8 cellular contexts compared by ENCODE assay signal in the genomic region with DNA sequence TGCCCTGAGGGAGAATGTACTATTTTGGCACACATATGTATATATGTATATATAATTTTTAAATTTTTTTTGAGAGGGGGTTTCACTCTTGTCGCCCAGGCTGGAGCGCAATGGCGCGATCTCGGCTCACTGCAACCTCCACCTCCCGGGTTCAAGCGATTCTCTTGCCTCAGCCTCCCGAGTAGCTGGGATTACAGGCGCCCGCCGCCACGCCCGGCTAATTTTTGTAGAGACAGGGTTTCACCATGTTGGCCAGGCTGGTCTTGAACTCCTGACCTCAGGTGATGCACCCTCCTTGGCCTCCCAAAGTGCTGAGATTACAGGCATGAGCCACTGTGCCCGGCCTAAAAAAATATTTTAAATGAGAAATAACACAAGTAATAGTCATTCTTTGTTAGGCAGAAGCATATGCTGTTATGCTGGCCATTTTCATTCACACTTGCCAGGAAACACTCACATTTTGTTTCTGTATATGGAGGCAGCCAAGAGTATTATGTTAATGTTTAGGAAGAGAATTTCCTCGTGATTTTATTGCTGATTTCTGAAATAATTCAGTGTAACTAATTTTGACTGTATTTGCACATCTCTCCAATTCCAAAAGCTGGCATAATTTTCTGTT. TPM values are rescaled to one million over a fixed set of nuclear protein-coding genes. Genes with fewer than 3 reads are reported as not detected.
A peak's percentile ranks its signal among the peaks of the same experiment; 100 is the strongest.
DNase-seq lines count a peak whose midpoint lies in the region; ATAC-seq, FAIRE-seq and TF ChIP-seq lines count a peak whose summit lies in the region.
"Not testable (repeated sequence)": the region's sequence is repeated elsewhere in the genome, so short reads cannot be mapped to it uniquely, and the experiment has no call there.

No MANE protein-coding gene starts in this region.

- TF ChIP-seq POLR2A in endothelial cell of umbilical vein (IDR thresholded peaks at IDR 0.05; ENCODE audit: low read depth, low read length) = not testable (repeated sequence)

- peaks cover 26% of the 10 kb centered on the region for H3K27me3 ChIP-seq in HUES48 (ENCODE audit: control insufficient read depth, insufficient read depth, low read length)
- H3K27me3 ChIP-seq in ascending aorta; endothelial cell of umbilical vein (ENCODE audit: control insufficient read depth in 2 of 2, insufficient read depth in 2 of 2, low read length in 2 of 2); keratinocyte (ENCODE audit: control insufficient read depth, extremely low read depth, insufficient read depth, low read length); neural cell (ENCODE audit: insufficient read depth, low read depth, low read length): not testable (repeated sequence)

- FAIRE-seq in endothelial cell of umbilical vein (lab: Jason Lieb, UNC); keratinocyte (lab: Jason Lieb, UNC): not testable (repeated sequence)

- H3K9me1 ChIP-seq in endothelial cell of umbilical vein (replicated peaks; ENCODE audit: control insufficient read depth, extremely low read depth, insufficient read depth, low read length); keratinocyte (ENCODE audit: control insufficient read depth, extremely low read depth, insufficient read depth, low read length): not testable (repeated sequence)

- H3K4me3 Mint-ChIP-seq in T-helper 17 cell = peak overlapping the region; percentile 94
- H3K4me3 Mint-ChIP-seq in stimulated activated naive CD8-positive, alpha-beta T cell treated with anti-CD3 and anti-CD28 coated beads, Interleukin-15, amount 100 ng/mL, for 72 hours = peak overlapping the region; percentile 90 to 95

- peak overlapping the region; percentile 77 for H2AFZ ChIP-seq in endothelial cell of umbilical vein (ENCODE audit: low read depth, low read length)
- H2AFZ ChIP-seq in keratinocyte (ENCODE audit: control insufficient read depth, low read length); neural cell (ENCODE audit: low read depth, low read length): not testable (repeated sequence)

- not testable (repeated sequence) for TF ChIP-seq RAD21 in neural cell (conservative IDR thresholded peaks at IDR 0.05)

- ATAC-seq in T-helper 17 cell; stimulated activated naive CD8-positive, alpha-beta T cell treated with anti-CD3 and anti-CD28 coated beads, Interleukin-15, amount 100 ng/mL, for 72 hours: not testable (repeated sequence)

- not testable (repeated sequence) for H3K27me3 Mint-ChIP-seq in T-helper 17 cell; stimulated activated naive CD8-positive, alpha-beta T cell treated with anti-CD3 and anti-CD28 coated beads, Interleukin-15, amount 100 ng/mL, for 72 hours

- H3K4me2 ChIP-seq in endothelial cell of umbilical vein (ENCODE audit: insufficient read depth, low read length) (peak overlapping the region; percentile 93), keratinocyte (ENCODE audit: control insufficient read depth, extremely low read depth, insufficient read depth, low read depth, low read length) (peak overlapping the region; percentile 85)
- H3K4me2 ChIP-seq in neural cell (ENCODE audit: low read length) = not testable (repeated sequence)

- intact Hi-C loops in ascending aorta (cut with DNase I); endothelial cell of umbilical vein (cut with micrococcal nuclease): not testable (repeated sequence)

- peak overlapping the region; percentile 86 for H3K4me3 ChIP-seq in HUES48 (ENCODE audit: low read depth, low read length)
- peak overlapping the region; percentile 90 to 94 for H3K4me3 ChIP-seq in ascending aorta
- H3K4me3 ChIP-seq in endothelial cell of umbilical vein (replicated peaks in 1 of 3; ENCODE audit: insufficient read depth in 1 of 3, low read depth in 1 of 3, low read length in 3 of 3) = peak overlapping the region in 2 of 3 experiments; percentile 70 to 78
- H3K4me3 ChIP-seq in keratinocyte (ENCODE audit: control insufficient read depth in 2 of 3, extremely low read depth in 1 of 3, insufficient read depth in 2 of 3, low read depth in 1 of 3, low read length in 3 of 3) = not testable (repeated sequence)
- peak overlapping the region; percentile 97 for H3K4me3 ChIP-seq in neural cell (ENCODE audit: low read length)

- not testable (repeated sequence) for BruUV-seq in endothelial cell of umbilical vein (replicated peaks; lab: Mats Ljungman, UMichigan)

- TF ChIP-seq EP300 in neural cell (conservative IDR thresholded peaks at IDR 0.05; ENCODE audit: poor library complexity, severe bottlenecking) = not testable (repeated sequence)

- not testable (repeated sequence) for H3K9ac ChIP-seq in HUES48 (ENCODE audit: low read depth, low read length); neural cell (ENCODE audit: low read length)
- H3K9ac ChIP-seq in endothelial cell of umbilical vein (replicated peaks; ENCODE audit: extremely low read depth, insufficient read depth, low read length) = peak overlapping the region; percentile 17
- peak overlapping the region; percentile 37 for H3K9ac ChIP-seq in keratinocyte (ENCODE audit: control insufficient read depth, extremely low read depth, insufficient read depth, low read length)

- H3K36me3 ChIP-seq in HUES48 (ENCODE audit: control insufficient read depth, insufficient read depth, low read length); endothelial cell of umbilical vein (ENCODE audit: control insufficient read depth in 2 of 2, extremely low read depth in 1 of 2, insufficient read depth in 2 of 2, low read length in 2 of 2); keratinocyte (ENCODE audit: control insufficient read depth in 2 of 2, extremely low read depth in 1 of 2, insufficient read depth in 2 of 2, low read length in 2 of 2); neural cell (ENCODE audit: insufficient read depth, low read length): not testable (repeated sequence)
- peaks cover 18 to 36% of the 10 kb centered on the region in 2 donors for H3K36me3 ChIP-seq in ascending aorta

- not testable (repeated sequence) for H3K9me3 Mint-ChIP-seq in stimulated activated naive CD8-positive, alpha-beta T cell treated with anti-CD3 and anti-CD28 coated beads, Interleukin-15, amount 100 ng/mL, for 72 hours

- H3K27ac ChIP-seq in C4-2B (peak overlapping the region; percentile 88), HUES48 (ENCODE audit: low read depth, low read length) (peak overlapping the region; percentile 2), ascending aorta (peak overlapping the region; percentile 98 to 99), keratinocyte (ENCODE audit: control insufficient read depth, insufficient read depth, low read length) (peak overlapping the region; percentile 13)
- H3K27ac ChIP-seq in endothelial cell of umbilical vein (ENCODE audit: insufficient read depth, low read depth, low read length); neural cell (ENCODE audit: low read length): not testable (repeated sequence)

- not testable (repeated sequence) for H3F3A ChIP-seq in neural cell (ENCODE audit: insufficient read depth, low read length, poor library complexity, severe bottlenecking)

- CTCF ChIA-PET in endothelial cell of umbilical vein (lab: Charles Lee) = interaction anchor here (0.6 to 3.3 kb wide), 5 partner anchors 11 to 146 kb away, joined by 3 to 15 read pairs (median 3); no protein-coding TSS in a partner anchor

- TF ChIP-seq CTCF in C4-2B (conservative IDR thresholded peaks at IDR 0.05); ascending aorta (IDR thresholded peaks at IDR 0.05); endothelial cell of umbilical vein (IDR thresholded peaks at IDR 0.05; ENCODE audit: extremely low read depth in 1 of 2, insufficient read depth in 1 of 2, low read depth in 1 of 2, low read length in 2 of 2); keratinocyte (optimal IDR thresholded peaks at IDR 0.05 in 1 of 3, IDR thresholded peaks at IDR 0.05 in 1 of 3, conservative IDR thresholded peaks at IDR 0.05 in 1 of 3; ENCODE audit: extremely low read depth in 1 of 3, insufficient read depth in 2 of 3, low read length in 3 of 3); neural cell (IDR thresholded peaks at IDR 0.05; ENCODE audit: poor library complexity, severe bottlenecking): not testable (repeated sequence)

- H4K20me1 ChIP-seq in endothelial cell of umbilical vein (replicated peaks; ENCODE audit: control insufficient read depth, extremely low read depth, insufficient read depth, low read length); keratinocyte (ENCODE audit: control insufficient read depth, extremely low read depth, insufficient read depth, low read length); neural cell (ENCODE audit: insufficient read depth): not testable (repeated sequence)

- not testable (repeated sequence) for H3K9me2 ChIP-seq in neural cell (ENCODE audit: insufficient read depth, low read length)

- H3K4me1 Mint-ChIP-seq in T-helper 17 cell = peaks cover 47% of the 10 kb centered on the region
- H3K4me1 Mint-ChIP-seq in stimulated activated naive CD8-positive, alpha-beta T cell treated with anti-CD3 and anti-CD28 coated beads, Interleukin-15, amount 100 ng/mL, for 72 hours = peaks cover 69% of the 10 kb centered on the region

- POLR2A ChIA-PET in endothelial cell of umbilical vein (lab: Charles Lee) = interaction anchor here (0.7 kb wide), 1 partner anchor 10 kb away, joined by 3 read pairs; no protein-coding TSS in a partner anchor

- H3K79me2 ChIP-seq in endothelial cell of umbilical vein (ENCODE audit: control insufficient read depth, insufficient read depth, low read length); keratinocyte (ENCODE audit: control insufficient read depth, insufficient read depth, low read length); neural cell (replicated peaks; ENCODE audit: insufficient read depth, low read length): not testable (repeated sequence)

- H3K27ac Mint-ChIP-seq in T-helper 17 cell = peak overlapping the region; percentile 96
- peak overlapping the region in 1 of 2 donors; percentile 74 for H3K27ac Mint-ChIP-seq in stimulated activated naive CD8-positive, alpha-beta T cell treated with anti-CD3 and anti-CD28 coated beads, Interleukin-15, amount 100 ng/mL, for 72 hours

- H3K4me1 ChIP-seq in HUES48 (ENCODE audit: control insufficient read depth, insufficient read depth, low read length) (peaks cover 36% of the 10 kb centered on the region), ascending aorta (peaks cover 0 to 28% of the 10 kb centered on the region in 2 donors), endothelial cell of umbilical vein (ENCODE audit: control insufficient read depth, extremely low read depth, insufficient read depth, low read length) (peaks cover 21% of the 10 kb centered on the region), keratinocyte (ENCODE audit: control insufficient read depth, extremely low read depth, insufficient read depth, low read length) (peaks cover 46% of the 10 kb centered on the region)

- dilution Hi-C loops in endothelial cell of umbilical vein (cut with MboI; ENCODE audit: extremely low pct_ligation_motif_present, low sequenced_read_pairs); keratinocyte (cut with MboI; ENCODE audit: extremely low pct_ligation_motif_present, low sequenced_read_pairs): not testable (repeated sequence)

- H3K36me3 Mint-ChIP-seq in T-helper 17 cell (ENCODE audit: low read depth) = not testable (repeated sequence)

- H3K9me3 ChIP-seq in HUES48 (ENCODE audit: control insufficient read depth, insufficient read depth, low read length); T-helper 17 cell (ENCODE audit: control insufficient read depth, low read length, poor library complexity, severe bottlenecking); ascending aorta; endothelial cell of umbilical vein (replicated peaks; ENCODE audit: control insufficient read depth, insufficient read depth, low read length); keratinocyte (ENCODE audit: control insufficient read depth, low read depth, low read length); neural cell (ENCODE audit: low read length): not testable (repeated sequence)

- DNase-seq in T-helper 17 cell; ascending aorta (ENCODE audit: low spot score in 2 of 2); keratinocyte (ENCODE audit: low read depth, low spot score); stimulated activated naive CD8-positive, alpha-beta T cell treated with anti-CD3 and anti-CD28 coated beads, Interleukin-15, amount 100 ng/mL, for 72 hours: not testable (repeated sequence)
- peak; percentile 13 for DNase-seq in endothelial cell of umbilical vein (ENCODE audit: low read depth, low spot score)

RNA-seq across cellular contexts. Expression of a gene that starts 1.6 kb away (rescaled TPM):
- total RNA-seq in T-helper 17 cell (10 to 100 TPM; 26.2 to 38.8 TPM), ascending aorta (15.8 TPM), endothelial cell of umbilical vein (8.1 and 10.6 TPM in 2 replicates)
- polyA plus RNA-seq in endothelial cell of umbilical vein (4.2 and 5.2 TPM in 2 replicates), keratinocyte (0.88 to 4.9 TPM (median 4.0 TPM) in 3 replicates), neural cell (1.5 and 2.0 TPM in 2 replicates)
- 4.4 and 5.3 TPM in 2 replicates for polyA plus RNA-seq in endothelial cell of umbilical vein (2011; cell fraction: cytosol; rRNA removed)
- polyA plus RNA-seq in endothelial cell of umbilical vein (2011; cell fraction: nucleus; rRNA removed) = 16.4 and 18.8 TPM in 2 replicates
- polyA plus RNA-seq in endothelial cell of umbilical vein (2012) = 5.4 and 6.8 TPM in 2 replicates
- polyA minus RNA-seq in endothelial cell of umbilical vein (2.9 and 6.6 TPM in 2 replicates), keratinocyte (3.2 to 5.0 TPM (median 4.5 TPM) in 3 replicates), neural cell (0.46 and 0.73 TPM in 2 replicates)
- polyA minus RNA-seq in endothelial cell of umbilical vein (2011; cell fraction: cytosol; rRNA and poly(A)+ RNA removed) = 7.8 TPM
- 13.4 and 15.1 TPM in 2 replicates for polyA minus RNA-seq in endothelial cell of umbilical vein (2011; cell fraction: nucleus; rRNA and poly(A)+ RNA removed)
- polyA plus RNA-seq in keratinocyte (2011; ENCODE audit: low read depth) = 21.9 TPM
- 1.2 TPM in 2 replicates for polyA plus RNA-seq in keratinocyte (2011; cell fraction: cytosol; rRNA removed)
- 6.9 and 7.1 TPM in 2 replicates for polyA plus RNA-seq in keratinocyte (2011; cell fraction: nucleus; rRNA removed)
- 0.85 and 28.0 TPM in 2 replicates for polyA plus RNA-seq in keratinocyte (2012; ENCODE audit: low replicate concordance)
- polyA minus RNA-seq in keratinocyte (2011; cell fraction: cytosol; rRNA and poly(A)+ RNA removed) = not detected
- polyA minus RNA-seq in keratinocyte (2011; cell fraction: nucleus; rRNA and poly(A)+ RNA removed) = 4.8 and 5.6 TPM in 2 replicates
